1 cellular context compared by ENCODE assay signal in genomic region chrX:23118163-23118562, GRCh38.
TF ChIP-seq lines count a peak whose summit lies in the region.

No MANE protein-coding gene starts in this region.

TF ChIP-seq in H1, 55 proteins besides CTCF, POLR2A, EP300 and RAD21 (continued from another document):
- no peak for TF ChIP-seq TBP (IDR thresholded peaks at IDR 0.05; ENCODE audit: low read depth, low read length)
- TF ChIP-seq CEBPB (IDR thresholded peaks at IDR 0.05; ENCODE audit: low read depth, low read length) = no peak
